In the genomic region with DNA sequence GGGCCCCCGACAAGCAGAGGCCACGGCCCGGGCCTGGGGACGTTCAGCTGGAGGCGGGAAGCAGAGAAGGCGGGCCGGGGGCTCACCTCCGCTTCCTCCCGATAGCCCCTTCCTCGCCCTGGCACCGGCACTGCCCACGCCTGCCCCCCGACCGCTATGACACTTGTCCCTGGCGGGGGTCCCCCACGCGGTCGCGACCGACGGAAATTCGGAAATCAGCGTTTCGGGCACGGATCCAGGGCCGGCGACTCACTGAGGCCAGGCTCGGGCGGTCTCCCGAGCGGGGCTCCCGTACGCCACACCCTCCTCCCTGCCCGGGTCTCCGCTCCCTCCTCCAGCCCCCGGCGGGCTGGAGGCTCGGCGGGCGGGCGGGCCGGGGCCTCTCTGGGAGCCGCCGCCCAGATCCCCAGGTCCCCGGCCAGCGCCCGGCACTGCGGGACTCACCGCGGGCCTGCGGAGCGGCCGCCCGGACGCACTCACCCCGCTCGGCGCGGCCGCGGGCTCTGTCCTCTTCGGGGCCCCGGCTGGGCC, we compare ENCODE assay signal across 2 cellular contexts.
TF ChIP-seq lines count a peak whose summit lies in the region.

No MANE protein-coding gene starts in this region.

TF ChIP-seq in WTC11, 78 proteins besides CTCF, POLR2A, EP300 and RAD21 (continued from another document):
- peak; percentile 50; the same call in 1 of the 2 replicates for TF ChIP-seq ESRRA (CRISPR knock-in tag; IDR thresholded peaks at IDR 0.05; ENCODE audit: borderline replicate concordance)
- no peak for TF ChIP-seq GTF2I (CRISPR knock-in tag; conservative IDR thresholded peaks at IDR 0.05)

TF ChIP-seq in H1, 55 proteins besides CTCF, POLR2A, EP300 and RAD21 (continued from another document):
- TF ChIP-seq, protein P1, sequence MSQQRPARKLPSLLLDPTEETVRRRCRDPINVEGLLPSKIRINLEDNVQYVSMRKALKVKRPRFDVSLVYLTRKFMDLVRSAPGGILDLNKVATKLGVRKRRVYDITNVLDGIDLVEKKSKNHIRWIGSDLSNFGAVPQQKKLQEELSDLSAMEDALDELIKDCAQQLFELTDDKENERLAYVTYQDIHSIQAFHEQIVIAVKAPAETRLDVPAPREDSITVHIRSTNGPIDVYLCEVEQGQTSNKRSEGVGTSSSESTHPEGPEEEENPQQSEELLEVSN (IDR thresholded peaks at IDR 0.05) = no peak
- TF ChIP-seq TAF7 (optimal IDR thresholded peaks at IDR 0.05; ENCODE audit: borderline replicate concordance, low read depth, low read length) (no peak), SP2 (IDR thresholded peaks at IDR 0.05; ENCODE audit: low read length) (no peak), RBBP5 (IDR thresholded peaks at IDR 0.05; ENCODE audit: borderline replicate concordance, low read depth, low read length) (0 out of 2 replicates have a peak, but pooled peaks have one; percentile 66), TBP (IDR thresholded peaks at IDR 0.05; ENCODE audit: low read depth, low read length) (no peak), FOSL1 (IDR thresholded peaks at IDR 0.05; ENCODE audit: insufficient read depth, low read depth, low read length) (no peak), MAFK (IDR thresholded peaks at IDR 0.05; ENCODE audit: low read depth, low read length) (no peak), PHF8 (conservative IDR thresholded peaks at IDR 0.05; ENCODE audit: low read depth, low read length) (0 out of 2 replicates have a peak, but pooled peaks have one; percentile 24), SUZ12 (IDR thresholded peaks at IDR 0.05; ENCODE audit: low read length) (peak; percentile 26; the same call in 1 of the 2 replicates), JUND (IDR thresholded peaks at IDR 0.05; ENCODE audit: low read length) (no peak), CTBP2 (IDR thresholded peaks at IDR 0.05; ENCODE audit: borderline replicate concordance, insufficient read depth, insufficient read length, low read length) (no peak), EZH2 (IDR thresholded peaks at IDR 0.05; ENCODE audit: low read depth, low read length, severe bottlenecking) (peak; percentile 22), KDM4A (IDR thresholded peaks at IDR 0.05; ENCODE audit: low read depth, low read length, severe bottlenecking) (peak; percentile 94), POU5F1 (IDR thresholded peaks at IDR 0.05; ENCODE audit: low read depth, low read length) (no peak), SRF (IDR thresholded peaks at IDR 0.05; ENCODE audit: low read depth, low read length) (no peak), SIRT6 (IDR thresholded peaks at IDR 0.05; ENCODE audit: low read length) (no peak)
- TF ChIP-seq, protein P2, sequence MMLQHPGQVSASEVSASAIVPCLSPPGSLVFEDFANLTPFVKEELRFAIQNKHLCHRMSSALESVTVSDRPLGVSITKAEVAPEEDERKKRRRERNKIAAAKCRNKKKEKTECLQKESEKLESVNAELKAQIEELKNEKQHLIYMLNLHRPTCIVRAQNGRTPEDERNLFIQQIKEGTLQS (IDR thresholded peaks at IDR 0.05; ENCODE audit: insufficient read depth, low read depth, low read length) = no peak
